In genomic region chr17:41989702-41990419, GRCh38 we compare ENCODE assay signal across 15 cellular contexts. TPM values are rescaled to one million over a fixed set of nuclear protein-coding genes. Genes with fewer than 3 reads are reported as not detected.
DNase-seq lines count a peak whose midpoint lies in the region; ATAC-seq, FAIRE-seq and TF ChIP-seq lines count a peak whose summit lies in the region.
"Had no signal": no experiment of that assay in that cellular context is flagged by ENCODE, and none has a peak within 500 bp of the region (broad histone marks: within the 10 kb centered on the region; RNA-seq: fewer than 3 reads in every experiment).

No MANE protein-coding gene starts in this region.

- FAIRE-seq in K562 (lab: Jason Lieb, UNC): peak; percentile 19
- FAIRE-seq: A204.1 had no signal

- H3K27me3 ChIP-seq in K562 (ENCODE audit: control insufficient read depth in 2 of 2, insufficient read depth in 2 of 2, low read length in 2 of 2): no peaks in the 10 kb centered on the region
- no peaks in the 10 kb centered on the region for H3K27me3 ChIP-seq in liver (ENCODE audit: control insufficient read depth in 4 of 4, insufficient read depth in 4 of 4, low read length in 3 of 4)
- H3K27me3 ChIP-seq in left ventricle myocardium inferior (ENCODE audit: low read depth): no peaks in the 10 kb centered on the region

- peak overlapping the region; percentile 38 for H3K27ac Mint-ChIP-seq in activated T-cell treated with anti-CD3 and anti-CD28 coated beads, Interleukin-2, amount 50 U/mL, for 72 hours
- H3K27ac Mint-ChIP-seq: CD14-positive monocyte had no signal

- H3K9me1 ChIP-seq in K562 (ENCODE audit: control insufficient read depth, insufficient read depth, low read length): no peaks in the 10 kb centered on the region

- in situ Hi-C loops in K562 (cut with MboI): no loop called here

- intact Hi-C loops in K562 (cut with micrococcal nuclease): no loop called here
- intact Hi-C loops in left ventricle myocardium inferior (cut with micrococcal nuclease): no loop called here

- POLR2A ChIA-PET in K562 (lab: Yijun Ruan, JAX): interaction anchor here (0.6 to 3.8 kb wide), 7 partner anchors 9 to 1787 kb away, joined by 3 to 16 read pairs (median 4); no protein-coding TSS in a partner anchor

- no peak for TF ChIP-seq POLR2A in K562 (conservative IDR thresholded peaks at IDR 0.05)

- H3K4me1 ChIP-seq in K562 (replicated peaks in 1 of 2; ENCODE audit: control insufficient read depth in 2 of 2, insufficient read depth in 2 of 2, low read length in 2 of 2): no peaks in the 10 kb centered on the region
- H3K4me1 ChIP-seq in liver (ENCODE audit: control insufficient read depth in 4 of 4, insufficient read depth in 4 of 4, low read length in 3 of 4): peaks cover 4 to 28% (median 23%) of the 10 kb centered on the region in 4 donors
- H3K4me1 ChIP-seq in left ventricle myocardium inferior: no peaks in the 10 kb centered on the region
- H3K4me1 ChIP-seq: HAP-1 had no signal

- no peak overlapping the region for H3K4me3 Mint-ChIP-seq in activated T-cell treated with anti-CD3 and anti-CD28 coated beads, Interleukin-2, amount 50 U/mL, for 72 hours
- H3K4me3 Mint-ChIP-seq: CD14-positive monocyte had no signal

- H3K9ac ChIP-seq in K562 (ENCODE audit: insufficient read depth in 1 of 2, low read depth in 2 of 2, low read length in 2 of 2): no peak overlapping the region
- H3K9ac ChIP-seq in liver (ENCODE audit: low read depth in 1 of 2, low read length in 2 of 2): no peak overlapping the region

- no peaks in the 10 kb centered on the region for H4K20me1 ChIP-seq in K562 (replicated peaks; ENCODE audit: control insufficient read depth, insufficient read depth, low read length)

- no peak for TF ChIP-seq EP300 in K562 (IDR thresholded peaks at IDR 0.05; ENCODE audit: low read length)

- H3K9me3 Mint-ChIP-seq in activated T-cell treated with anti-CD3 and anti-CD28 coated beads, Interleukin-2, amount 50 U/mL, for 72 hours: no peaks in the 10 kb centered on the region
- H3K9me3 Mint-ChIP-seq: CD14-positive monocyte had no signal

- ATAC-seq in activated T-cell treated with anti-CD3 and anti-CD28 coated beads, Interleukin-2, amount 50 U/mL, for 72 hours (replicated peaks in 1 of 2): no peak
- ATAC-seq in K562 (no peak), GM18519 (IDR thresholded peaks at IDR 0.05; ENCODE audit: low FRiP score, unreplicated experiment) (no peak)

- H3K27ac ChIP-seq in K562 (ENCODE audit: extremely low read depth, low read depth, low read length): no peak overlapping the region
- peak overlapping the region; percentile 70 to 86 for H3K27ac ChIP-seq in liver (ENCODE audit: low read depth in 1 of 2, low read length in 2 of 2)
- H3K27ac ChIP-seq in substantia nigra (ENCODE audit: low read depth, low read length, poor library complexity, severe bottlenecking): peak overlapping the region; percentile 54
- no peak overlapping the region for H3K27ac ChIP-seq in left ventricle myocardium inferior (replicated peaks)

- CTCF ChIA-PET in K562 (lab: Yijun Ruan, JAX; ENCODE audit: low intra/inter-chr PET ratio): no interaction called here

- TF ChIP-seq CTCF in K562 (IDR thresholded peaks at IDR 0.05 in 2 of 3, conservative IDR thresholded peaks at IDR 0.05 in 1 of 3; ENCODE audit: insufficient read depth in 2 of 3, low read depth in 1 of 3, low read length in 3 of 3) (no peak), liver (IDR thresholded peaks at IDR 0.05; ENCODE audit: low read depth, low read length, missing input control) (no peak), left ventricle myocardium inferior (IDR thresholded peaks at IDR 0.05; ENCODE audit: borderline replicate concordance) (no peak)

- peaks cover 1 to 34% of the 10 kb centered on the region in 2 donors for H3K36me3 Mint-ChIP-seq in activated T-cell treated with anti-CD3 and anti-CD28 coated beads, Interleukin-2, amount 50 U/mL, for 72 hours (ENCODE audit: insufficient read depth in 2 of 2)

- WGBS in K562 (ENCODE audit: insufficient coverage, low coverage, missing lambda C conversion rate): 71% methylated on average over 3 of the region's 5 CpGs
- 52% methylated on average over 5 of the region's 5 CpGs for WGBS in liver

- peaks cover 16% of the 10 kb centered on the region for H3K4me1 Mint-ChIP-seq in activated T-cell treated with anti-CD3 and anti-CD28 coated beads, Interleukin-2, amount 50 U/mL, for 72 hours (ENCODE audit: low read depth)
- H3K4me1 Mint-ChIP-seq: CD14-positive monocyte had no signal

- no TSS peak for BruUV-seq in K562 (replicated peaks; lab: Mats Ljungman, UMichigan)

- no peaks in the 10 kb centered on the region for H3K27me3 Mint-ChIP-seq in activated T-cell treated with anti-CD3 and anti-CD28 coated beads, Interleukin-2, amount 50 U/mL, for 72 hours (ENCODE audit: low read depth)

- no peak overlapping the region for H3K4me3 ChIP-seq in K562
- no peak overlapping the region for H3K4me3 ChIP-seq in liver (ENCODE audit: low read depth in 1 of 3, low read length in 3 of 3)
- no peak overlapping the region for H3K4me3 ChIP-seq in left ventricle myocardium inferior
- H3K4me3 ChIP-seq: HAP-1 had no signal

- H3K4me2 ChIP-seq in K562 (ENCODE audit: insufficient read depth, low read length): no peak overlapping the region

- TF ChIP-seq RAD21 in K562 (CRISPR knock-in tag; conservative IDR thresholded peaks at IDR 0.05 in 1 of 2, IDR thresholded peaks at IDR 0.05 in 1 of 2) (no peak), liver (IDR thresholded peaks at IDR 0.05) (peak; percentile 49 to 59)

- DNase-seq in activated T-cell treated with anti-CD3 and anti-CD28 coated beads, Interleukin-2, amount 50 U/mL, for 72 hours: no peak
- no peak for DNase-seq in activated T-cell treated with anti-CD3 and anti-CD28 coated beads for 4 hours
- DNase-seq in K562 (ENCODE audit: extremely low read depth in 1 of 4, low spot score in 3 of 4): no peak
- no peak for DNase-seq in substantia nigra (lab: John Stamatoyannopoulos, UW)
- DNase-seq in left ventricle myocardium inferior: no peak
- no peak for DNase-seq in stimulated activated CD4-positive, alpha-beta T cell treated with anti-CD3 and anti-CD28 coated beads, Interleukin-12 subunit alpha, Interleukin-12 subunit beta, amount 100 ng/mL, for 4 hours
- DNase-seq: DMS53, NCI-H1436 treated with DMSO at 0.1 percent for 48 hours, NCI-H2081, NCI-H524 had no signal

- H2AFZ ChIP-seq in K562 (ENCODE audit: low read depth, low read length): no peak overlapping the region

- H3K9me3 ChIP-seq in K562 (replicated peaks; ENCODE audit: control insufficient read depth, insufficient read depth, low read depth, low read length) (no peaks in the 10 kb centered on the region), liver (ENCODE audit: control insufficient read depth in 4 of 4, low read length in 3 of 4) (no peaks in the 10 kb centered on the region), left ventricle myocardium inferior (replicated peaks) (no peaks in the 10 kb centered on the region)
- H3K9me3 ChIP-seq: HAP-1 had no signal

- H3K79me2 ChIP-seq in K562 (ENCODE audit: control insufficient read depth, insufficient read depth, low read length): no peaks in the 10 kb centered on the region

- H3K36me3 ChIP-seq in K562 (ENCODE audit: control insufficient read depth, insufficient read depth, low read length): peaks cover 95% of the 10 kb centered on the region
- H3K36me3 ChIP-seq in liver (ENCODE audit: control insufficient read depth in 4 of 4, insufficient read depth in 3 of 4, low read depth in 1 of 4, low read length in 3 of 4): peaks cover 13 to 54% (median 49%) of the 10 kb centered on the region in 4 donors
- peaks cover 98% of the 10 kb centered on the region for H3K36me3 ChIP-seq in left ventricle myocardium inferior

RNA-seq across cellular contexts. Expression of gene CNP, which starts 23.3 kb away (rescaled TPM):
- total RNA-seq in activated T-cell treated with anti-CD3 and anti-CD28 coated beads, Interleukin-2, amount 50 U/mL, for 72 hours: 10 to 100 TPM; 51.4 to 53.8 TPM
- 33.1 and 94.9 TPM in 2 replicates for total RNA-seq in K562 (2011; cell fraction: chromatin; rRNA removed; ENCODE audit: low replicate concordance)
- total RNA-seq in K562 (2011; cell fraction: nucleolus; rRNA removed): 31.3 and 42.9 TPM in 2 replicates
- 37.7 and 39.6 TPM in 2 replicates for total RNA-seq in K562 (2011; cell fraction: nucleoplasm; rRNA removed)
- 45.4 and 45.8 TPM in 2 replicates for total RNA-seq in K562 (2014; rRNA removed)
- total RNA-seq in K562 (2014; rRNA removed; fragmentation: Illumina TruSeq; extraction: Trizol): 15.9 and 18.6 TPM in 2 replicates
- total RNA-seq in K562 (2015; rRNA removed; fragmentation: Illumina TruSeq; extraction: Trizol): 31.8 and 32.1 TPM in 2 replicates
- total RNA-seq in K562 (2021): 49.4 and 52.0 TPM in 2 replicates
- polyA plus RNA-seq in K562 (2011; rRNA removed): 15.5 and 20.7 TPM in 2 replicates
- polyA plus RNA-seq in K562 (2011; cell fraction: cytosol; rRNA removed): 11.4 and 24.5 TPM in 2 replicates
- 10.2 and 21.9 TPM in 2 replicates for polyA plus RNA-seq in K562 (2011; cell fraction: nucleus; rRNA removed)
- 30.0 and 34.8 TPM in 2 replicates for polyA plus RNA-seq in K562 (2012)
- 33.2 and 37.5 TPM in 2 replicates for polyA plus RNA-seq in K562 (2014; fragmentation: Illumina TruSeq; extraction: Trizol)
- polyA plus RNA-seq in K562 (2014; fragmentation: Nextera tagmentation; extraction: Ambion mirVana): 1 to 10 TPM; 1.7 to 3.8 TPM
- polyA plus RNA-seq in K562 (2014; rRNA removed): 29.1 and 30.2 TPM in 2 replicates
- polyA minus RNA-seq in K562 (2011; rRNA and poly(A)+ RNA removed): 19.5 and 44.8 TPM in 2 replicates
- polyA minus RNA-seq in K562 (2011; cell fraction: cytosol; rRNA and poly(A)+ RNA removed): 36.4 and 44.8 TPM in 2 replicates
- 11.0 and 11.9 TPM in 2 replicates for polyA minus RNA-seq in K562 (2011; cell fraction: nucleus; rRNA and poly(A)+ RNA removed)
- total RNA-seq in liver: 10 to 100 TPM; 25.3 to 29.6 TPM
- 10 to 100 TPM; 30.7 to 38.3 TPM for polyA plus RNA-seq in liver
- 24.9 TPM for total RNA-seq in left ventricle myocardium inferior

RNA-seq across cellular contexts. Expression of gene DNAJC7, which starts 27.4 kb away (rescaled TPM):
- 100 to 1,000 TPM; 106 to 117 TPM for total RNA-seq in activated T-cell treated with anti-CD3 and anti-CD28 coated beads, Interleukin-2, amount 50 U/mL, for 72 hours
- 180 and 244 TPM in 2 replicates for total RNA-seq in K562 (2011; cell fraction: chromatin; rRNA removed; ENCODE audit: low replicate concordance)
- total RNA-seq in K562 (2011; cell fraction: nucleolus; rRNA removed): 111 and 117 TPM in 2 replicates
- total RNA-seq in K562 (2011; cell fraction: nucleoplasm; rRNA removed): 168 and 236 TPM in 2 replicates
- total RNA-seq in K562 (2014; rRNA removed): 145 and 157 TPM in 2 replicates
- 262 and 288 TPM in 2 replicates for total RNA-seq in K562 (2014; rRNA removed; fragmentation: Illumina TruSeq; extraction: Trizol)
- 191 and 206 TPM in 2 replicates for total RNA-seq in K562 (2015; rRNA removed; fragmentation: Illumina TruSeq; extraction: Trizol)
- 149 and 153 TPM in 2 replicates for total RNA-seq in K562 (2021)
- 75.6 and 120 TPM in 2 replicates for polyA plus RNA-seq in K562 (2011; rRNA removed)
- 29.9 and 31.1 TPM in 2 replicates for polyA plus RNA-seq in K562 (2011; cell fraction: cytosol; rRNA removed)
- 49.5 and 50.7 TPM in 2 replicates for polyA plus RNA-seq in K562 (2011; cell fraction: nucleus; rRNA removed)
- 172 and 176 TPM in 2 replicates for polyA plus RNA-seq in K562 (2012)
- 206 and 239 TPM in 2 replicates for polyA plus RNA-seq in K562 (2014; fragmentation: Illumina TruSeq; extraction: Trizol)
- polyA plus RNA-seq in K562 (2014; fragmentation: Nextera tagmentation; extraction: Ambion mirVana): 10 to 100 TPM; 85.8 to 94.3 TPM
- polyA plus RNA-seq in K562 (2014; rRNA removed): 148 and 173 TPM in 2 replicates
- polyA minus RNA-seq in K562 (2011; rRNA and poly(A)+ RNA removed): 82.6 and 112 TPM in 2 replicates
- polyA minus RNA-seq in K562 (2011; cell fraction: cytosol; rRNA and poly(A)+ RNA removed): 46.2 and 60.0 TPM in 2 replicates
- polyA minus RNA-seq in K562 (2011; cell fraction: nucleus; rRNA and poly(A)+ RNA removed): 49.0 and 75.2 TPM in 2 replicates
- total RNA-seq in liver: 10 to 100 TPM; 28.7 to 33.9 TPM
- 10 to 100 TPM; 29.4 to 31.8 TPM for polyA plus RNA-seq in liver
- 71.2 TPM for total RNA-seq in left ventricle myocardium inferior

RNA-seq across cellular contexts. Expression of gene NKIRAS2, which starts 30.0 kb away (rescaled TPM):
- total RNA-seq in activated T-cell treated with anti-CD3 and anti-CD28 coated beads, Interleukin-2, amount 50 U/mL, for 72 hours: 10 to 100 TPM; 18.6 to 24.3 TPM
- total RNA-seq in K562 (2011; cell fraction: chromatin; rRNA removed; ENCODE audit: low replicate concordance): 17.2 and 40.4 TPM in 2 replicates
- 28.6 and 34.4 TPM in 2 replicates for total RNA-seq in K562 (2011; cell fraction: nucleolus; rRNA removed)
- total RNA-seq in K562 (2011; cell fraction: nucleoplasm; rRNA removed): 33.1 and 41.8 TPM in 2 replicates
- total RNA-seq in K562 (2014; rRNA removed) (64.6 and 66.9 TPM in 2 replicates), K562 (2014; rRNA removed; fragmentation: Illumina TruSeq; extraction: Trizol) (17.9 and 18.7 TPM in 2 replicates), K562 (2015; rRNA removed; fragmentation: Illumina TruSeq; extraction: Trizol) (22.1 and 23.1 TPM in 2 replicates), K562 (2021) (37.8 and 45.5 TPM in 2 replicates), liver (10 to 100 TPM; 17.3 to 17.4 TPM), left ventricle myocardium inferior (50.9 TPM)
- polyA plus RNA-seq in K562 (2011; rRNA removed) (29.8 and 36.2 TPM in 2 replicates), K562 (2014; fragmentation: Illumina TruSeq; extraction: Trizol) (60.7 and 65.5 TPM in 2 replicates), K562 (2014; fragmentation: Nextera tagmentation; extraction: Ambion mirVana) (10 to 100 TPM; 10.1 to 14.6 TPM), K562 (2014; rRNA removed) (58.7 and 68.6 TPM in 2 replicates), liver (10 to 100 TPM; 16.4 to 20.7 TPM)
- polyA plus RNA-seq in K562 (2011; cell fraction: cytosol; rRNA removed): 39.9 and 51.1 TPM in 2 replicates
- 23.3 and 30.8 TPM in 2 replicates for polyA plus RNA-seq in K562 (2011; cell fraction: nucleus; rRNA removed)
- polyA plus RNA-seq in K562 (2012): 35.4 and 103 TPM in 2 replicates
- polyA minus RNA-seq in K562 (2011; rRNA and poly(A)+ RNA removed): 18.3 and 23.9 TPM in 2 replicates
- polyA minus RNA-seq in K562 (2011; cell fraction: cytosol; rRNA and poly(A)+ RNA removed): 18.9 and 19.3 TPM in 2 replicates
- polyA minus RNA-seq in K562 (2011; cell fraction: nucleus; rRNA and poly(A)+ RNA removed): 10.6 and 14.3 TPM in 2 replicates

RNA-seq across cellular contexts. Expression of gene ODAD4, which starts 59.4 kb away (rescaled TPM):
- 1 to 10 TPM in 1 of 2 donors, under 1 TPM in 1; 0.72 to 1.6 TPM for total RNA-seq in activated T-cell treated with anti-CD3 and anti-CD28 coated beads, Interleukin-2, amount 50 U/mL, for 72 hours
- 2.3 and 4.6 TPM in 2 replicates for total RNA-seq in K562 (2011; cell fraction: chromatin; rRNA removed; ENCODE audit: low replicate concordance)
- 0.67 and 2.2 TPM in 2 replicates for total RNA-seq in K562 (2011; cell fraction: nucleolus; rRNA removed)
- 1.8 TPM in 2 replicates for total RNA-seq in K562 (2011; cell fraction: nucleoplasm; rRNA removed)
- total RNA-seq in K562 (2014; rRNA removed): 0.09 and 0.24 TPM in 2 replicates
- 0.70 and 0.98 TPM in 2 replicates for total RNA-seq in K562 (2014; rRNA removed; fragmentation: Illumina TruSeq; extraction: Trizol)
- 0.45 and 0.51 TPM in 2 replicates for total RNA-seq in K562 (2015; rRNA removed; fragmentation: Illumina TruSeq; extraction: Trizol)
- 0.11 and 0.75 TPM in 2 replicates for total RNA-seq in K562 (2021)
- 0.05 and 0.35 TPM in 2 replicates for polyA plus RNA-seq in K562 (2011; rRNA removed)
- 0.09 TPM in 2 replicates for polyA plus RNA-seq in K562 (2011; cell fraction: cytosol; rRNA removed)
- polyA plus RNA-seq in K562 (2011; cell fraction: nucleus; rRNA removed): 0.32 and 0.44 TPM in 2 replicates
- polyA plus RNA-seq in K562 (2012): 0.35 and 1.6 TPM in 2 replicates
- polyA plus RNA-seq in K562 (2014; fragmentation: Illumina TruSeq; extraction: Trizol): 0.57 and 0.67 TPM in 2 replicates
- polyA plus RNA-seq in K562 (2014; fragmentation: Nextera tagmentation; extraction: Ambion mirVana): under 1 TPM; 0.30 to 0.81 TPM
- polyA plus RNA-seq in K562 (2014; rRNA removed): 0.22 and 0.49 TPM in 2 replicates
- 0.54 and 0.63 TPM in 2 replicates for polyA minus RNA-seq in K562 (2011; rRNA and poly(A)+ RNA removed)
- not detected in 2 replicates for polyA minus RNA-seq in K562 (2011; cell fraction: cytosol; rRNA and poly(A)+ RNA removed)
- 0.54 and 1.00 TPM in 2 replicates for polyA minus RNA-seq in K562 (2011; cell fraction: nucleus; rRNA and poly(A)+ RNA removed)
- 1 to 10 TPM in 1 of 2 donors, under 1 TPM in 1; 0.25 to 1.0 TPM for total RNA-seq in liver
- under 1 TPM; 0.07 to 0.21 TPM for polyA plus RNA-seq in liver
- 1.3 TPM for total RNA-seq in left ventricle myocardium inferior

Comparison
In these comparisons a context has a peak if more than half of its experiments do, and no peak if none do; other contexts are left out.
1. H3K27ac ChIP-seq: peak in liver (2 of 2) and substantia nigra (single experiment); none in K562 (single experiment) and left ventricle myocardium inferior (single experiment).